In the genomic region with DNA sequence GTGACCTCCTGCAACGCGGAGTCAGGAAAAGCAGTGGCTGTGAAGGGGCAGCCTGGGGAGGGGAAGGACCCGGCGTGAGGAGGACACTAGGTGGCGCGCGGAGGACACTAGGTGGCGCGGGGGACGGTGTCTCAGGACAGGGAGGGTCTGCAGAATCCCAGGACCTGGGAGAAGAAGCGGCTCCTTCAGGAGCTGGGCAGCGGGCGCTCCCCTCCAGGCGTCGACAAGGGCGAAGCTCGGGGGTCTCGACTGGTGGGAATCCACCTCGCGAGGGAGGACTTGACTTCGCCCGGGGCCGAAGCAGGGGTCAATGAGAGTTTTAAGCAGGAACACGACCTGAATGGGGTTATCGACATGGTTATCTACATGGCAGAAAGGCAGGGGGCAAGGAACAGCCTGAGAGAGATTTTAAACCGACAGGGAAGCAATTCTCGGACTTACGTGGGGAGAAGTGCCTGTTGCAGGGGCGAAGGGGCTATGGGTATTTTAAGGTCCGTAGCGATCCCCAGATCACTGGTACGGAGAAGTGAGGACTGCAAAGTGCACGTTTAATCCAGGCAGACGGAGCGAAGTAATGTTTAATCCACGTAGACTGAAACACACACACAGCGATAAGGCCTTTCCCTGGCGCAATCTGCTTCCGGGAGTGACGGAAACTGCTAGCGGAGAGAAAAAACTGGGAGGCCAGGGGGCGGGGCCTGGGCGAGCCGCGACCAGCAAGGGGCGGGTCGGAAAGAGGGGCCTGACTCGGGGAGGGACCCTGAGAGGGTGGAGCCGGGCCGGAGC, we compare ENCODE assay signal across 8 cellular contexts. TPM values are rescaled to one million over a fixed set of nuclear protein-coding genes. Genes with fewer than 3 reads are reported as not detected.
DNase-seq lines count a peak whose midpoint lies in the region; ATAC-seq lines count a peak whose summit lies in the region.

A gene (minus strand): TSS at position 648 of the 786 bp plus-strand sequence. CDS start 9,426 bp downstream, outside the sequence.

- no peaks in the 10 kb centered on the region for H3K9me3 ChIP-seq in effector memory CD4-positive, alpha-beta T cell (ENCODE audit: control insufficient read depth, low read length)

- H3K36me3 ChIP-seq in effector memory CD4-positive, alpha-beta T cell (ENCODE audit: control insufficient read depth, insufficient read depth, low read length): peaks cover 4% of the 10 kb centered on the region

- peak within 1 kb of the TSS; percentile 57 for H3K27ac Mint-ChIP-seq in memory B cell

- H3K27me3 ChIP-seq in effector memory CD4-positive, alpha-beta T cell (replicated peaks; ENCODE audit: control insufficient read depth, insufficient read depth, low read length, poor library complexity, severe bottlenecking): no peaks in the 10 kb centered on the region

- no peaks in the 10 kb centered on the region for H3K27me3 Mint-ChIP-seq in memory B cell

- H3K9me3 Mint-ChIP-seq in memory B cell: peaks cover 6% of the 10 kb centered on the region

- DNase-seq in COLO829 (ENCODE audit: low spot score) (peak; percentile 96), HT-29 (ENCODE audit: low spot score) (peak; percentile 98), NOMO-1 (lab: John Stamatoyannopoulos, UW; ENCODE audit: unreplicated experiment in 2 of 2) (peak; percentile 90 to 97), memory B cell (ENCODE audit: low spot score in 2 of 2) (peak; percentile 96 to 99)
- peak; percentile 93 to 96 for DNase-seq in activated CD8-positive, alpha-beta memory T cell treated with anti-CD3 and anti-CD28 coated beads for 4 hours (ENCODE audit: low read depth in 2 of 2)
- peak; percentile 95 to 98 (median 96) for DNase-seq in effector memory CD4-positive, alpha-beta T cell
- DNase-seq in stimulated activated CD8-positive, alpha-beta memory T cell treated with anti-CD3 and anti-CD28 coated beads, Interleukin-12 subunit alpha, Interleukin-12 subunit beta, amount 100 ng/mL, for 1 hour (ENCODE audit: low read depth): peak; percentile 96

- H3K4me1 ChIP-seq in effector memory CD4-positive, alpha-beta T cell (ENCODE audit: control insufficient read depth, insufficient read depth, low read length, poor library complexity, severe bottlenecking): peaks cover 11% of the 10 kb centered on the region

- peaks cover 7% of the 10 kb centered on the region for H3K36me3 Mint-ChIP-seq in memory B cell

- peak; percentile 86 for ATAC-seq in GM19467 (IDR thresholded peaks at IDR 0.05; ENCODE audit: unreplicated experiment)
- peak; percentile 95 for ATAC-seq in memory B cell (ENCODE audit: low read depth)

- peak within 1 kb of the TSS; percentile 93 for H3K4me3 ChIP-seq in effector memory CD4-positive, alpha-beta T cell (ENCODE audit: insufficient read depth, low read depth, low read length, poor library complexity, severe bottlenecking)

- peak within 1 kb of the TSS; percentile 95 for H3K4me3 Mint-ChIP-seq in memory B cell

- peak within 1 kb of the TSS; percentile 76 for H3K27ac ChIP-seq in effector memory CD4-positive, alpha-beta T cell (ENCODE audit: insufficient read depth, low read length, poor library complexity, severe bottlenecking)

- peaks cover 13% of the 10 kb centered on the region for H3K4me1 Mint-ChIP-seq in memory B cell

RNA-seq across cellular contexts. Expression of the gene that starts here (rescaled TPM):
- total RNA-seq in HT-29 (2014; rRNA removed; shearing (Covaris generic)): 0.50 and 0.81 TPM in 2 replicates

Comparison
In these comparisons a context has a peak if more than half of its experiments do, and no peak if none do; other contexts are left out.
1. Peak in every context shown above with its lines: DNase-seq, ATAC-seq, H3K4me3 ChIP-seq and H3K27ac ChIP-seq.
2. Peak in DNase-seq in HT-29; RNA of the gene not detected or under 1 TPM.